8 cellular contexts compared by ENCODE assay signal in genomic region chr20:51631011-51631950, GRCh38.
DNase-seq lines count a peak whose midpoint lies in the region; ATAC-seq and TF ChIP-seq lines count a peak whose summit lies in the region.

No MANE protein-coding gene starts in this region.

- H3K4me1 ChIP-seq in right atrium auricular region: peaks cover 0 to 38% of the 10 kb centered on the region in 2 donors

- TF ChIP-seq CTCF in right atrium auricular region (IDR thresholded peaks at IDR 0.05): no peak

- H3K9me3 Mint-ChIP-seq in activated naive CD4-positive, alpha-beta T cell treated with anti-CD3 and anti-CD28 coated beads, Interleukin-2, amount 50 U/mL, for 72 hours: no peaks in the 10 kb centered on the region

- no peaks in the 10 kb centered on the region for H3K27me3 ChIP-seq in right atrium auricular region

- peak overlapping the region; percentile 71 to 72 for H3K27ac ChIP-seq in right atrium auricular region

- H3K27ac Mint-ChIP-seq in activated naive CD4-positive, alpha-beta T cell treated with anti-CD3 and anti-CD28 coated beads, Interleukin-2, amount 50 U/mL, for 72 hours: peak overlapping the region; percentile 23 to 43

- no peak for TF ChIP-seq POLR2A in erythroblast (IDR thresholded peaks at IDR 0.05; ENCODE audit: low read length)

- DNase-seq in AG08395 (ENCODE audit: low spot score) (peak; percentile 97), Kasumi-1 (lab: John Stamatoyannopoulos, UW) (peak; percentile 90 to 93), right atrium auricular region (ENCODE audit: low spot score) (peak; percentile 85), erythroblast (lab: John Stamatoyannopoulos, UW) (no peak), COR-L47 (lab: John Stamatoyannopoulos, UW) (no peak)
- peak in 1 of 2 donors; percentile 18 for DNase-seq in activated naive CD4-positive, alpha-beta T cell treated with anti-CD3 and anti-CD28 coated beads, Interleukin-2, amount 50 U/mL, for 72 hours (ENCODE audit: low spot score in 2 of 2)
- DNase-seq in stimulated activated CD4-positive, alpha-beta T cell treated with anti-CD3 and anti-CD28 coated beads, Interleukin-1b, Interleukin-23, amount 100 ng/mL, for 48 hours: peak; percentile 46

- H3K4me3 ChIP-seq in right atrium auricular region: no peak overlapping the region

- H3K36me3 ChIP-seq in right atrium auricular region: no peaks in the 10 kb centered on the region

- no peaks in the 10 kb centered on the region for H3K9me3 ChIP-seq in right atrium auricular region

- ATAC-seq in activated naive CD4-positive, alpha-beta T cell treated with anti-CD3 and anti-CD28 coated beads, Interleukin-2, amount 50 U/mL, for 72 hours: peak; percentile 63 to 77
- ATAC-seq in HG03469 (IDR thresholded peaks at IDR 0.05; ENCODE audit: unreplicated experiment): no peak

- no peaks in the 10 kb centered on the region for H3K36me3 Mint-ChIP-seq in activated naive CD4-positive, alpha-beta T cell treated with anti-CD3 and anti-CD28 coated beads, Interleukin-2, amount 50 U/mL, for 72 hours

Comparison
In these comparisons a context has a peak if more than half of its experiments do, and no peak if none do; other contexts are left out.
1. DNase-seq: peak in AG08395 (single experiment), Kasumi-1 (2 of 2), right atrium auricular region (single experiment) and stimulated activated CD4-positive, alpha-beta T cell treated with anti-CD3 and anti-CD28 coated beads, Interleukin-1b, Interleukin-23, amount 100 ng/mL, for 48 hours (single experiment); none in erythroblast (0 of 2) and COR-L47 (single experiment).